Comparison of ENCODE assay signal across 4 cellular contexts in genomic region chr11:65703846-65704245, GRCh38.
"Had no signal": no experiment of that assay in that cellular context is flagged by ENCODE, and none has a peak within 500 bp of the region (broad histone marks: within the 10 kb centered on the region; RNA-seq: fewer than 3 reads in every experiment).

No MANE protein-coding gene starts in this region.

- ATAC-seq: GM23338 had no signal

- H3K4me1 Mint-ChIP-seq: GM23338 had no signal

- H3K4me3 ChIP-seq: GM23338 had no signal

- H3K4me3 Mint-ChIP-seq: GM23338, H9 had no signal

- DNase-seq: H9, HCEC 1CT, IMR-90 had no signal

- H3K27ac Mint-ChIP-seq: GM23338, H9 had no signal

- H3K4me2 ChIP-seq: GM23338 had no signal
